Comparison of ENCODE assay signal across 8 cellular contexts in the genomic region with DNA sequence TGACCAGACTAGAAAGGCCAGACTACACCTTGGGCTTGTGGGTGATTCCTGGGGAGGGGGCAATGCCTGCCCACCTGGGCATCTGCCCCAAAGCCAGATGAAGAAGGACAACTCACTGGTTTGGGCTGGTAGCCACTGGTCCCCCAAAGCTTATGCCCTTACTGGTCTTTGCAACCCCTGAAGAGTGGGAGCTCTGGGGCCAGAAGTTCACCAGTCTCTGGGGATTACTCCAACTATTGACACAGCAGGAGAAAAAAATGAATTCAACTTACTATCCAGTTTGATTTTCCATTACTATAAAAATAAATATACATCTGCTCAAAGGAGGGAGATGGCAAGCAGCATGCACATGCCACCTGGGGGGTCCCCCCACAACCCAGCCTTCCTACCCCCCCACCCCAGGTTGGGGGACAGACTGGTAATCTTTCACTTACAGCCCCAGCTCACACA. TPM values are rescaled to one million over a fixed set of nuclear protein-coding genes. Genes with fewer than 3 reads are reported as not detected.
DNase-seq lines count a peak whose midpoint lies in the region; ATAC-seq and TF ChIP-seq lines count a peak whose summit lies in the region.

No MANE protein-coding gene starts in this region.

- H3K9me3 Mint-ChIP-seq in activated T-cell treated with anti-CD3 and anti-CD28 coated beads, Interleukin-2, amount 50 U/mL, for 72 hours: no peaks in the 10 kb centered on the region

- in situ Hi-C loops in brain microvascular endothelial cell (cut with HindIII; ENCODE audit: low pct_ligation_motif_present, low sequenced_read_pairs): no loop called here

- DNase-seq in activated T-cell treated with anti-CD3 and anti-CD28 coated beads, Interleukin-2, amount 50 U/mL, for 72 hours: no peak
- DNase-seq in activated T-cell treated with anti-CD3 and anti-CD28 coated beads, Interleukin-2, amount 50 U/mL, for 48 hours: no peak
- no peak for DNase-seq in brain microvascular endothelial cell
- no peak for DNase-seq in lung (ENCODE audit: low spot score)
- DNase-seq in tibial nerve (ENCODE audit: low spot score in 2 of 2): no peak
- DNase-seq in HEK293T (ENCODE audit: extremely low spot score): no peak
- DNase-seq in posterior vena cava (ENCODE audit: low spot score): no peak
- DNase-seq in stimulated activated CD4-positive, alpha-beta T cell treated with anti-CD3 and anti-CD28 coated beads, Interleukin-4, amount 100 ng/mL, for 24 hours: no peak

- no peak overlapping the region for H3K27ac Mint-ChIP-seq in activated T-cell treated with anti-CD3 and anti-CD28 coated beads, Interleukin-2, amount 50 U/mL, for 72 hours

- H3K4me3 ChIP-seq in brain microvascular endothelial cell (ENCODE audit: low read depth, low read length): peak overlapping the region; percentile 85
- H3K4me3 ChIP-seq in lung: no peak overlapping the region
- peak overlapping the region; percentile 78 to 99 (median 94) for H3K4me3 ChIP-seq in tibial nerve

- H3K27me3 Mint-ChIP-seq in activated T-cell treated with anti-CD3 and anti-CD28 coated beads, Interleukin-2, amount 50 U/mL, for 72 hours (ENCODE audit: low read depth): no peaks in the 10 kb centered on the region

- no peak for TF ChIP-seq CTCF in brain microvascular endothelial cell (IDR thresholded peaks at IDR 0.05; ENCODE audit: low read depth, low read length, missing control alignments)
- TF ChIP-seq CTCF in lung (IDR thresholded peaks at IDR 0.05; ENCODE audit: control extremely low read depth, extremely low read depth): no peak
- no peak for TF ChIP-seq CTCF in tibial nerve (IDR thresholded peaks at IDR 0.05)

- CTCF ChIA-PET in HEK293T (lab: Yijun Ruan, JAX): interaction anchor here (0.6 to 2.3 kb wide), 5 partner anchors 25 to 62 kb away, joined by 3 to 13 read pairs (median 4); no protein-coding TSS in a partner anchor

- TF ChIP-seq EP300 in tibial nerve (IDR thresholded peaks at IDR 0.05): no peak

- POLR2A ChIA-PET in HEK293T (lab: Yijun Ruan, JAX): interaction anchor here (0.9 to 2.5 kb wide), 4 partner anchors 26 to 124 kb away, joined by 3 to 10 read pairs (median 4); a partner anchor contains a TSS

- H3K9me3 ChIP-seq in lung (ENCODE audit: control insufficient read depth in 2 of 2, insufficient read depth in 1 of 2, low read length in 1 of 2): no peaks in the 10 kb centered on the region
- H3K9me3 ChIP-seq in tibial nerve: no peaks in the 10 kb centered on the region

- intact Hi-C loops in posterior vena cava (cut with DNase I): loop anchor here (5.0 to 10.0 kb wide), 4 partner anchors 44 to 297 kb away; no protein-coding TSS in a partner anchor

- H3K27me3 ChIP-seq in brain microvascular endothelial cell (replicated peaks) (no peaks in the 10 kb centered on the region), lung (ENCODE audit: control insufficient read depth, insufficient read depth) (no peaks in the 10 kb centered on the region), tibial nerve (no peaks in the 10 kb centered on the region)

- H3K4me1 Mint-ChIP-seq in activated T-cell treated with anti-CD3 and anti-CD28 coated beads, Interleukin-2, amount 50 U/mL, for 72 hours (ENCODE audit: low read depth): peaks cover 45% of the 10 kb centered on the region

- ATAC-seq in activated T-cell treated with anti-CD3 and anti-CD28 coated beads, Interleukin-2, amount 50 U/mL, for 72 hours (replicated peaks in 1 of 2): no peak
- no peak for ATAC-seq in lung (ENCODE audit: insufficient read depth, low FRiP score)

- H3K4me1 ChIP-seq in lung (ENCODE audit: control insufficient read depth in 2 of 2, insufficient read depth in 2 of 2, low read length in 2 of 2): peaks cover 23 to 31% of the 10 kb centered on the region in 2 donors
- peaks cover 6 to 82% (median 65%) of the 10 kb centered on the region in 4 donors for H3K4me1 ChIP-seq in tibial nerve

- no peaks in the 10 kb centered on the region for H3K36me3 Mint-ChIP-seq in activated T-cell treated with anti-CD3 and anti-CD28 coated beads, Interleukin-2, amount 50 U/mL, for 72 hours (ENCODE audit: insufficient read depth in 2 of 2)

- H3K4me3 Mint-ChIP-seq in activated T-cell treated with anti-CD3 and anti-CD28 coated beads, Interleukin-2, amount 50 U/mL, for 72 hours: peak overlapping the region; percentile 32 to 35

- no peaks in the 10 kb centered on the region for H3K36me3 ChIP-seq in brain microvascular endothelial cell (replicated peaks)
- H3K36me3 ChIP-seq in lung (ENCODE audit: control insufficient read depth in 2 of 2, insufficient read depth in 2 of 2, low read length in 2 of 2): no peaks in the 10 kb centered on the region
- no peaks in the 10 kb centered on the region for H3K36me3 ChIP-seq in tibial nerve

- no peak overlapping the region for H3K27ac ChIP-seq in brain microvascular endothelial cell
- peak overlapping the region; percentile 76 to 98 for H3K27ac ChIP-seq in lung (ENCODE audit: low read depth in 1 of 2, low read length in 1 of 2)
- H3K27ac ChIP-seq in tibial nerve: peak overlapping the region; percentile 93 to 99 (median 97)

- TF ChIP-seq POLR2A in tibial nerve (IDR thresholded peaks at IDR 0.05): no peak

TF ChIP-seq in HEK293T, 16 proteins besides CTCF, POLR2A, EP300 and RAD21:
- no peak for TF ChIP-seq CTBP1 (IDR thresholded peaks at IDR 0.05; ENCODE audit: borderline replicate concordance)
- TF ChIP-seq, protein P1, sequence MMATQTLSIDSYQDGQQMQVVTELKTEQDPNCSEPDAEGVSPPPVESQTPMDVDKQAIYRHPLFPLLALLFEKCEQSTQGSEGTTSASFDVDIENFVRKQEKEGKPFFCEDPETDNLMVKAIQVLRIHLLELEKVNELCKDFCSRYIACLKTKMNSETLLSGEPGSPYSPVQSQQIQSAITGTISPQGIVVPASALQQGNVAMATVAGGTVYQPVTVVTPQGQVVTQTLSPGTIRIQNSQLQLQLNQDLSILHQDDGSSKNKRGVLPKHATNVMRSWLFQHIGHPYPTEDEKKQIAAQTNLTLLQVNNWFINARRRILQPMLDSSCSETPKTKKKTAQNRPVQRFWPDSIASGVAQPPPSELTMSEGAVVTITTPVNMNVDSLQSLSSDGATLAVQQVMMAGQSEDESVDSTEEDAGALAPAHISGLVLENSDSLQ (IDR thresholded peaks at IDR 0.05): no peak
- TF ChIP-seq L3MBTL2 (conservative IDR thresholded peaks at IDR 0.05): no peak
- TF ChIP-seq ZNF384 (IDR thresholded peaks at IDR 0.05): no peak
- no peak for TF ChIP-seq NFRKB (IDR thresholded peaks at IDR 0.05)
- TF ChIP-seq LEF1 (IDR thresholded peaks at IDR 0.05; ENCODE audit: borderline replicate concordance): no peak
- TF ChIP-seq BHLHE40 (IDR thresholded peaks at IDR 0.05; ENCODE audit: borderline replicate concordance): no peak
- TF ChIP-seq FOXM1 (IDR thresholded peaks at IDR 0.05; ENCODE audit: borderline replicate concordance): no peak
- no peak for TF ChIP-seq SUZ12 (IDR thresholded peaks at IDR 0.05)
- TF ChIP-seq HDGF (IDR thresholded peaks at IDR 0.05; ENCODE audit: borderline replicate concordance): no peak
- TF ChIP-seq ELF4 (IDR thresholded peaks at IDR 0.05): no peak
- no peak for TF ChIP-seq SP1 (IDR thresholded peaks at IDR 0.05)
- TF ChIP-seq FOXK2 (IDR thresholded peaks at IDR 0.05): no peak
- TF ChIP-seq FOXA1 (IDR thresholded peaks at IDR 0.05): no peak
- no peak for TF ChIP-seq ARNT (IDR thresholded peaks at IDR 0.05)
- TF ChIP-seq TARDBP (IDR thresholded peaks at IDR 0.05): no peak

RNA-seq across cellular contexts. Expression of a gene that starts 2.6 kb away (rescaled TPM):
- 1 to 10 TPM; 8.4 to 9.3 TPM for total RNA-seq in activated T-cell treated with anti-CD3 and anti-CD28 coated beads, Interleukin-2, amount 50 U/mL, for 72 hours
- 10 to 100 TPM; 31.8 to 37.9 TPM for total RNA-seq in lung
- polyA plus RNA-seq in lung: 10 to 100 TPM; 10.3 to 11.8 TPM
- 10 to 100 TPM; 26.4 to 39.9 (median 34.6) TPM for total RNA-seq in tibial nerve
- 10 to 100 TPM; 54.5 to 58.3 TPM for total RNA-seq in posterior vena cava

RNA-seq across cellular contexts. Expression of a gene that starts 33.6 kb away (rescaled TPM):
- 1 to 10 TPM in 1 of 2 donors, under 1 TPM in 1; 0.62 to 2.1 TPM for total RNA-seq in activated T-cell treated with anti-CD3 and anti-CD28 coated beads, Interleukin-2, amount 50 U/mL, for 72 hours
- total RNA-seq in lung (100 to 1,000 TPM in 1 of 2 donors, 10 to 100 TPM in 1; 26.6 to 108 TPM), tibial nerve (10 to 100 TPM; 18.4 to 63.9 (median 22.6) TPM), posterior vena cava (10 to 100 TPM; 21.9 to 22.5 TPM)
- 100 to 1,000 TPM; 113 to 403 TPM for polyA plus RNA-seq in lung

Comparison
In these comparisons a context has a peak if more than half of its experiments do, and no peak if none do; other contexts are left out.
1. RNA of a gene that starts 33.6 kb away (total RNA-seq): 26.6 to 108 TPM in lung, 18.4 to 63.9 TPM in tibial nerve and 21.9 to 22.5 TPM in posterior vena cava; 0.62 to 2.1 TPM in activated T-cell treated with anti-CD3 and anti-CD28 coated beads, Interleukin-2, amount 50 U/mL, for 72 hours; every median in the first group is over 4 times any median in the second.